In genomic region chr3:185936814-185937688, GRCh38 we compare ENCODE assay signal across 8 cellular contexts. TPM values are rescaled to one million over a fixed set of nuclear protein-coding genes. Genes with fewer than 3 reads are reported as not detected.
DNase-seq lines count a peak whose midpoint lies in the region; TF ChIP-seq lines count a peak whose summit lies in the region.

No MANE protein-coding gene starts in this region.

- H3K36me3 ChIP-seq in effector memory CD4-positive, alpha-beta T cell (ENCODE audit: control insufficient read depth, insufficient read depth, low read length), result peaks cover 3% of the 10 kb centered on the region

- peaks cover 12% of the 10 kb centered on the region for H3K4me1 ChIP-seq in effector memory CD4-positive, alpha-beta T cell (ENCODE audit: control insufficient read depth, insufficient read depth, low read length, poor library complexity, severe bottlenecking)

- peak; percentile 80 for DNase-seq in GM20000 (ENCODE audit: low spot score)
- DNase-seq in HT-29 (ENCODE audit: low spot score), result peak; percentile 83
- peak; percentile 23 for DNase-seq in NK-92 (lab: John Stamatoyannopoulos, UW; ENCODE audit: unreplicated experiment)
- DNase-seq in activated CD8-positive, alpha-beta memory T cell treated with anti-CD3 and anti-CD28 coated beads for 24 hours, result peak; percentile 93
- DNase-seq in effector memory CD4-positive, alpha-beta T cell, result peak; percentile 69 to 83 (median 78)
- peak; percentile 75 for DNase-seq in medulla oblongata (ENCODE audit: extremely low spot score)
- peak; percentile 79 for DNase-seq in stimulated activated CD8-positive, alpha-beta memory T cell treated with anti-CD3 and anti-CD28 coated beads, Interleukin-12 subunit alpha, Interleukin-12 subunit beta, amount 100 ng/mL, for 1 hour (ENCODE audit: low read depth)

- TF ChIP-seq CTCF in C4-2B (conservative IDR thresholded peaks at IDR 0.05), result no peak
- no peak for TF ChIP-seq CTCF in GM20000 (IDR thresholded peaks at IDR 0.05; ENCODE audit: extremely low read depth, missing control alignments)

- H3K27ac ChIP-seq in C4-2B, result peak overlapping the region; percentile 99
- peak overlapping the region; percentile 97 for H3K27ac ChIP-seq in effector memory CD4-positive, alpha-beta T cell (ENCODE audit: insufficient read depth, low read length, poor library complexity, severe bottlenecking)

- H3K9me3 ChIP-seq in effector memory CD4-positive, alpha-beta T cell (ENCODE audit: control insufficient read depth, low read length), result no peaks in the 10 kb centered on the region

- no peaks in the 10 kb centered on the region for H3K27me3 ChIP-seq in effector memory CD4-positive, alpha-beta T cell (replicated peaks; ENCODE audit: control insufficient read depth, insufficient read depth, low read length, poor library complexity, severe bottlenecking)

- peak overlapping the region; percentile 94 for H3K4me3 ChIP-seq in effector memory CD4-positive, alpha-beta T cell (ENCODE audit: insufficient read depth, low read depth, low read length, poor library complexity, severe bottlenecking)

RNA-seq across cellular contexts. Expression of gene TRA2B, which starts 0.8 kb away (rescaled TPM):
- total RNA-seq in HT-29 (2014; rRNA removed; shearing (Covaris generic)), result 268 and 296 TPM in 2 replicates

Comparison
In these comparisons a context has a peak if more than half of its experiments do, and no peak if none do; other contexts are left out.
1. Peak in every context shown above with its lines: DNase-seq, H3K4me3 ChIP-seq and H3K27ac ChIP-seq.
2. DNase-seq: peak in every context shown above with its lines; median percentile 93 in activated CD8-positive, alpha-beta memory T cell treated with anti-CD3 and anti-CD28 coated beads for 24 hours; 83 in HT-29; 80 in GM20000; 79 in stimulated activated CD8-positive, alpha-beta memory T cell treated with anti-CD3 and anti-CD28 coated beads, Interleukin-12 subunit alpha, Interleukin-12 subunit beta, amount 100 ng/mL, for 1 hour; 78 in effector memory CD4-positive, alpha-beta T cell; 75 in medulla oblongata; 23 in NK-92.